Comparison of ENCODE assay signal across 24 cellular contexts in the genomic region with DNA sequence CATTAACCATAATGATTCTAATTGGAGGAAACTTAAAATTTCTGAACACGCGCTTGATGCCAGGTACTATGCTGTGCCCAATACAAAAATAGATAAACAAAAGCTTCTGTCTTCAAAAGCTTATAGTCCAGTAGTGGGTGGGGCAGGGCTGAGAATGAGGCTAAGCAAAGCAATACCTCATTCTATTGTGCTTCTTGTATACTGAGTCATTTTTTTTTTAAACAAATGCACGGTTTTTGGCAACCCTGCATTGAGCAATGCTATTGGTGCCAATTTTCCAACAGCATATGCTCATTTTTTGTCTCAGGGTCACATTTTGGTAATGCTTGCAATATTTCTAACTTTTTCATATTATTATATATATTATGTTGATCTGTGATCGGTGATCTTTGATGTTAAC. TPM values are rescaled to one million over a fixed set of nuclear protein-coding genes. Genes with fewer than 3 reads are reported as not detected.
DNase-seq lines count a peak whose midpoint lies in the region; ATAC-seq, FAIRE-seq and TF ChIP-seq lines count a peak whose summit lies in the region.
"Had no signal": no experiment of that assay in that cellular context is flagged by ENCODE, and none has a peak within 500 bp of the region (broad histone marks: within the 10 kb centered on the region; RNA-seq: fewer than 3 reads in every experiment).

No MANE protein-coding gene starts in this region.

- H3K27ac ChIP-seq in IMR-90 (ENCODE audit: insufficient read depth, low read length): no peak overlapping the region
- H3K27ac ChIP-seq: vagina had no signal

- WGBS in IMR-90 (ENCODE audit: extremely low coverage in 2 of 2, insufficient read length in 1 of 2), 2 experiments: no CpG with 5 or more reads among the region's 4 CpGs

- H2AFZ ChIP-seq in IMR-90 (replicated peaks; ENCODE audit: low read length, poor library complexity): no peak overlapping the region

- H3K27me3 ChIP-seq in IMR-90 (ENCODE audit: control insufficient read depth, insufficient read depth, low read length) (no peaks in the 10 kb centered on the region), bronchial epithelial cell (ENCODE audit: control insufficient read depth, insufficient read depth, low read length) (no peaks in the 10 kb centered on the region)
- H3K27me3 ChIP-seq: vagina had no signal

- no peak for TF ChIP-seq CTCF in IMR-90 (conservative IDR thresholded peaks at IDR 0.05; ENCODE audit: low read depth, low read length)
- no peak for TF ChIP-seq CTCF in bronchial epithelial cell (IDR thresholded peaks at IDR 0.05; ENCODE audit: insufficient read depth, low read length, severe bottlenecking)
- TF ChIP-seq CTCF in foreskin fibroblast (IDR thresholded peaks at IDR 0.05; ENCODE audit: low read depth, low read length): no peak

- H4K8ac ChIP-seq in IMR-90 (ENCODE audit: low read depth in 2 of 2, low read length in 2 of 2): no peak overlapping the region

- no peak overlapping the region for H3K4ac ChIP-seq in IMR-90 (ENCODE audit: low read depth, low read length)

- H4K5ac ChIP-seq in IMR-90 (ENCODE audit: low read depth, low read length): no peak overlapping the region

- no peak overlapping the region for H2AK5ac ChIP-seq in IMR-90 (ENCODE audit: low read depth, low read length)

- TF ChIP-seq POLR2A in IMR-90 (IDR thresholded peaks at IDR 0.05; ENCODE audit: low read depth, low read length) (no peak), GM18505 (IDR thresholded peaks at IDR 0.05; ENCODE audit: borderline replicate concordance, extremely low read depth, insufficient read depth, insufficient read length) (no peak)

- CTCF ChIA-PET in IMR-90 (lab: Yijun Ruan, JAX): interaction anchor here (0.5 to 1.7 kb wide), 3 partner anchors 9 to 299 kb away, joined by 3 to 7 read pairs (median 4); no protein-coding TSS in a partner anchor

- no peak overlapping the region for H2BK15ac ChIP-seq in IMR-90 (ENCODE audit: low read depth, low read length)

- H4K91ac ChIP-seq in IMR-90 (ENCODE audit: insufficient read depth, low read depth, low read length): no peak overlapping the region

- H3K56ac ChIP-seq in IMR-90 (ENCODE audit: extremely low read depth, insufficient read depth, low read length): no peak overlapping the region

- no peaks in the 10 kb centered on the region for H4K20me1 ChIP-seq in IMR-90 (ENCODE audit: insufficient read depth, low read length)

- BruUV-seq in IMR-90 (replicated peaks; lab: Mats Ljungman, UMichigan): no TSS peak

- H3K4me3 ChIP-seq in IMR-90 (ENCODE audit: insufficient read depth, low read depth, low read length) (no peak overlapping the region), bronchial epithelial cell (ENCODE audit: low read depth, low read length) (no peak overlapping the region), foreskin fibroblast (ENCODE audit: low read depth in 1 of 2, low read length in 2 of 2) (no peak overlapping the region)
- H3K4me3 ChIP-seq: vagina had no signal

- H3K18ac ChIP-seq in IMR-90 (ENCODE audit: low read depth, low read length): no peak overlapping the region

- POLR2A ChIA-PET in IMR-90 (lab: Charles Lee; ENCODE audit: unreplicated experiment): no interaction called here

- no peak overlapping the region for H3K9ac ChIP-seq in IMR-90 (ENCODE audit: low read depth, low read length)
- H3K9ac ChIP-seq: SK-N-SH had no signal

- no peak overlapping the region for H3K4me2 ChIP-seq in IMR-90 (ENCODE audit: low read depth, low read length)
- H3K4me2 ChIP-seq: SK-N-SH had no signal

- H3K36me3 ChIP-seq in IMR-90 (ENCODE audit: control insufficient read depth, insufficient read depth, low read length) (no peaks in the 10 kb centered on the region), bronchial epithelial cell (ENCODE audit: control insufficient read depth, insufficient read depth, low read length) (no peaks in the 10 kb centered on the region)
- H3K36me3 ChIP-seq: vagina had no signal

- no peaks in the 10 kb centered on the region for H3K4me1 ChIP-seq in IMR-90 (ENCODE audit: control insufficient read depth, insufficient read depth, low read length)
- H3K4me1 ChIP-seq: vagina had no signal

- H3K9me1 ChIP-seq in IMR-90 (ENCODE audit: insufficient read depth, low read length): no peaks in the 10 kb centered on the region

- H3K9me3 ChIP-seq in IMR-90 (ENCODE audit: control insufficient read depth, insufficient read depth, low read length): no peaks in the 10 kb centered on the region
- H3K9me3 ChIP-seq: SK-N-SH, vagina had no signal

- H2AK9ac ChIP-seq in IMR-90 (replicated peaks; ENCODE audit: low read depth, low read length, poor library complexity): no peak overlapping the region

- TF ChIP-seq RAD21 in IMR-90 (IDR thresholded peaks at IDR 0.05; ENCODE audit: low read length): no peak

- no peaks in the 10 kb centered on the region for H3K79me1 ChIP-seq in IMR-90 (ENCODE audit: low read depth in 1 of 2, low read length in 2 of 2)

- no peak overlapping the region for H3K23ac ChIP-seq in IMR-90 (ENCODE audit: low read depth, low read length)

- dilution Hi-C loops in IMR-90 (cut with HindIII; ENCODE audit: low sequenced_read_pairs, unreplicated experiment): no loop called here

- FAIRE-seq in bronchial epithelial cell (lab: Jason Lieb, UNC): no peak

- no peak overlapping the region for H2BK5ac ChIP-seq in IMR-90 (ENCODE audit: low read depth, low read length, poor library complexity, severe bottlenecking)

- in situ Hi-C loops in IMR-90 (cut with MboI; ENCODE audit: low sequenced_read_pairs): no loop called here

- no peak overlapping the region for H2BK120ac ChIP-seq in IMR-90 (ENCODE audit: low read depth, low read length)

- intact Hi-C loops in IMR-90 (cut with micrococcal nuclease): no loop called here

- DNase-seq in AG20443 (ENCODE audit: low spot score) (peak; percentile 84), IMR-90 (peak; percentile 85), bronchial epithelial cell (ENCODE audit: low read depth) (peak; percentile 27), foreskin fibroblast (peak; percentile 16 to 52)
- DNase-seq: activated CD8-positive, alpha-beta T cell treated with anti-CD3 and anti-CD28 coated beads for 36 hours; amygdala; head of caudate nucleus; left cardiac atrium; mesendoderm; naive B cell; NCI-H1436 treated with DMSO at 0.1 percent for 48 hours; NCI-H510A treated with DMSO at 0.1 percent for 48 hours; nucleus accumbens; SK-N-SH had no signal

- H3K14ac ChIP-seq in IMR-90 (replicated peaks; ENCODE audit: low read depth, low read length): no peak overlapping the region

- ATAC-seq in IMR-90 (ENCODE audit: low read depth): peak; percentile 77
- no peak for ATAC-seq in GM18505 (IDR thresholded peaks at IDR 0.05; ENCODE audit: unreplicated experiment)
- ATAC-seq in HG03460 (IDR thresholded peaks at IDR 0.05; ENCODE audit: unreplicated experiment): no peak
- no peak for ATAC-seq in GM21529 (IDR thresholded peaks at IDR 0.05; ENCODE audit: unreplicated experiment)
- no peak for ATAC-seq in HG02678 (IDR thresholded peaks at IDR 0.05; ENCODE audit: unreplicated experiment)
- ATAC-seq: activated CD8-positive, alpha-beta T cell treated with anti-CD3 and anti-CD28 coated beads for 36 hours; left cardiac atrium; stimulated activated effector memory CD8-positive, alpha-beta T cell treated with anti-CD3 and anti-CD28 coated beads, Interleukin-12 subunit alpha, Interleukin-12 subunit beta, amount 100 ng/mL, for 72 hours had no signal

- no peak overlapping the region for H2BK20ac ChIP-seq in IMR-90 (ENCODE audit: low read depth, low read length)

TF ChIP-seq in IMR-90, 13 proteins besides CTCF, POLR2A, EP300 and RAD21:
- TF ChIP-seq NFE2L2 (IDR thresholded peaks at IDR 0.05; ENCODE audit: low read depth, low read length) (no peak), CEBPB (IDR thresholded peaks at IDR 0.05; ENCODE audit: low read depth, low read length) (peak; percentile 85), BHLHE40 (IDR thresholded peaks at IDR 0.05; ENCODE audit: low read depth, low read length) (peak; percentile 84)

RNA-seq across cellular contexts. Expression of a gene that starts 34.7 kb away (rescaled TPM):
- not detected in 2 replicates for total RNA-seq in IMR-90 (2012; rRNA removed)
- not detected in 2 replicates for polyA plus RNA-seq in IMR-90 (2012; rRNA removed)
- not detected in 2 replicates for polyA plus RNA-seq in IMR-90 (2012; cell fraction: cytosol; rRNA removed)
- 0.05 TPM in 1 of 2 replicates, not detected in the other for polyA plus RNA-seq in IMR-90 (2012; cell fraction: nucleus; rRNA removed; ENCODE audit: low replicate concordance)
- not detected in 2 replicates for total RNA-seq in bronchial epithelial cell
- total RNA-seq: H4, left cardiac atrium, pulmonary artery endothelial cell, skeletal muscle tissue, temporal lobe, vagina had no signal
- polyA plus RNA-seq: SK-N-SH had no signal

Comparison
In these comparisons a context has a peak if more than half of its experiments do, and no peak if none do; other contexts are left out.
1. DNase-seq: peak in every context shown above with its lines; median percentile 85 in IMR-90; 84 in AG20443; 34 in foreskin fibroblast; 27 in bronchial epithelial cell.